7 cellular contexts compared by ENCODE assay signal in genomic region chr1:5992814-5993552, GRCh38. TPM values are rescaled to one million over a fixed set of nuclear protein-coding genes. Genes with fewer than 3 reads are reported as not detected.
A peak's percentile ranks its signal among the peaks of the same experiment; 100 is the strongest.
DNase-seq lines count a peak whose midpoint lies in the region; ATAC-seq, FAIRE-seq and TF ChIP-seq lines count a peak whose summit lies in the region.

No MANE protein-coding gene starts in this region.

- no peak for DNase-seq in fibroblast of mammary gland (ENCODE audit: low read depth)
- DNase-seq in pancreas = peak in 1 of 6 donors; percentile 71
- DNase-seq in NCI-H2029 treated with DMSO at 0.1 percent for 48 hours (lab: John Stamatoyannopoulos, UW) = no peak
- DNase-seq in NCI-H226 = no peak

- H3K27ac ChIP-seq in VCaP (peak overlapping the region; percentile 78; the same call in 1 of the 2 replicates), pancreas (no peak overlapping the region)

- peak; percentile 1 for ATAC-seq in HG03457 (IDR thresholded peaks at IDR 0.05; ENCODE audit: unreplicated experiment)
- peak in 3 of 4 donors; percentile 1 to 15 (median 6) for ATAC-seq in pancreas

- H3K4me3 ChIP-seq in GM12875 (ENCODE audit: low read depth, low read length) = peak overlapping the region; percentile 96
- peak overlapping the region; percentile 65 for H3K4me3 ChIP-seq in fibroblast of mammary gland (ENCODE audit: control insufficient read depth, low read depth, low read length)
- H3K4me3 ChIP-seq in pancreas = peak overlapping the region; percentile 49 to 97 (median 91)

- peaks cover 0 to 12% (median 0%) of the 10 kb centered on the region in 3 donors for H3K4me1 ChIP-seq in pancreas

- FAIRE-seq in pancreas (lab: Jason Lieb, UNC) = no peak

- no peaks in the 10 kb centered on the region for H3K27me3 ChIP-seq in pancreas

- intact Hi-C loops in pancreas (cut with DNase I) = no loop called here

- H3K36me3 ChIP-seq in pancreas = no peaks in the 10 kb centered on the region

- 2 to 3% methylated on average over 29 to 49 of the region's 49 CpGs for WGBS in pancreas, 2 donors

- no peaks in the 10 kb centered on the region for H3K9me3 ChIP-seq in pancreas

- TF ChIP-seq CTCF in GM12875 (IDR thresholded peaks at IDR 0.05; ENCODE audit: borderline replicate concordance, insufficient read depth, low read depth, low read length) = no peak
- TF ChIP-seq CTCF in VCaP (conservative IDR thresholded peaks at IDR 0.05) = no peak
- no peak for TF ChIP-seq CTCF in fibroblast of mammary gland (conservative IDR thresholded peaks at IDR 0.05; ENCODE audit: control insufficient read depth, insufficient read depth, low read depth, low read length)
- TF ChIP-seq CTCF in pancreas (IDR thresholded peaks at IDR 0.05) = no peak

RNA-seq across cellular contexts. Expression of gene NPHP4, which starts 0.8 kb away (rescaled TPM):
- total RNA-seq in pancreas = 1 to 10 TPM; 4.0 to 8.3 (median 4.8) TPM
- 1 to 10 TPM; 7.6 to 9.7 TPM for polyA plus RNA-seq in pancreas

RNA-seq across cellular contexts. Expression of gene KCNAB2, which starts 52.7 kb away (rescaled TPM):
- 1 to 10 TPM; 1.2 to 9.0 (median 4.1) TPM for total RNA-seq in pancreas
- polyA plus RNA-seq in pancreas = 1 to 10 TPM; 4.1 to 4.6 TPM
